ENCODE assay signal across 10 cellular contexts in genomic region chr11:77791301-77791700, GRCh38.
"Had no signal": no experiment of that assay in that cellular context is flagged by ENCODE, and none has a peak within 500 bp of the region (broad histone marks: within the 10 kb centered on the region; RNA-seq: fewer than 3 reads in every experiment).

No MANE protein-coding gene starts in this region.

- DNase-seq: H9, HFFc6, KBM-7 had no signal

- ATAC-seq: GM23338, HCT116, HepG2 had no signal

- H3K4me3 Mint-ChIP-seq: GM23338, H9, HFFc6, IgD-negative memory B cell had no signal

- FAIRE-seq: H1, H54, HepG2 had no signal

- H3K27ac Mint-ChIP-seq: GM23338, H9, HFFc6, IgD-negative memory B cell had no signal

- H3K27ac ChIP-seq: HL-60 had no signal

- H3K4me3 ChIP-seq: GM23338 had no signal
